ENCODE assay signal across 9 cellular contexts in genomic region chr1:181504294-181505115, GRCh38. TPM values are rescaled to one million over a fixed set of nuclear protein-coding genes. Genes with fewer than 3 reads are reported as not detected.
DNase-seq lines count a peak whose midpoint lies in the region; ATAC-seq and TF ChIP-seq lines count a peak whose summit lies in the region.
"Had no signal": no experiment of that assay in that cellular context is flagged by ENCODE, and none has a peak within 500 bp of the region (broad histone marks: within the 10 kb centered on the region; RNA-seq: fewer than 3 reads in every experiment).

No MANE protein-coding gene starts in this region.

- DNase-seq in GF-D8 (lab: John Stamatoyannopoulos, UW) (peak; percentile 68), NCI-H524 (lab: John Stamatoyannopoulos, UW) (peak; percentile 15 to 49), dermis blood vessel endothelial cell (peak; percentile 44), type B pancreatic cell (ENCODE audit: extremely low spot score, unreplicated experiment) (no peak), tibial nerve (ENCODE audit: low spot score in 2 of 2) (no peak), dedifferentiated amniotic fluid mesenchymal stem cell (ENCODE audit: extremely low spot score) (no peak)

- no peaks in the 10 kb centered on the region for H3K9me3 Mint-ChIP-seq in type B pancreatic cell

- no peak overlapping the region for H3K4me3 Mint-ChIP-seq in type B pancreatic cell

- 59 to 61% methylated on average over 7 of the region's 7 CpGs for WGBS in tibial nerve, 2 donors

- TF ChIP-seq EP300 in tibial nerve (IDR thresholded peaks at IDR 0.05), result no peak

- ATAC-seq in GM19372 (IDR thresholded peaks at IDR 0.05; ENCODE audit: low read depth, unreplicated experiment) (peak; percentile 63), HG03135 (IDR thresholded peaks at IDR 0.05; ENCODE audit: unreplicated experiment) (peak; percentile 48)

- no peak overlapping the region for H3K27ac Mint-ChIP-seq in type B pancreatic cell

- peaks cover 27% of the 10 kb centered on the region for H3K27me3 Mint-ChIP-seq in type B pancreatic cell

- no peaks in the 10 kb centered on the region for H3K36me3 Mint-ChIP-seq in type B pancreatic cell

- peaks cover 23% of the 10 kb centered on the region for H3K4me1 Mint-ChIP-seq in type B pancreatic cell (ENCODE audit: unreplicated experiment)

- peaks cover 0 to 12% (median 0%) of the 10 kb centered on the region in 4 donors for H3K4me1 ChIP-seq in tibial nerve
- H3K4me1 ChIP-seq: parathyroid adenoma had no signal

- no peaks in the 10 kb centered on the region for H3K36me3 ChIP-seq in tibial nerve

- no peak overlapping the region for H3K4me3 ChIP-seq in tibial nerve

- no peaks in the 10 kb centered on the region for H3K9me3 ChIP-seq in tibial nerve

- no peak overlapping the region for H3K27ac ChIP-seq in tibial nerve
- H3K27ac ChIP-seq: parathyroid adenoma had no signal

- H3K27me3 ChIP-seq in tibial nerve, result no peaks in the 10 kb centered on the region

- TF ChIP-seq POLR2A in tibial nerve (IDR thresholded peaks at IDR 0.05), result no peak

- peak; percentile 70 for TF ChIP-seq CTCF in type B pancreatic cell (conservative IDR thresholded peaks at IDR 0.05)
- TF ChIP-seq CTCF in tibial nerve (IDR thresholded peaks at IDR 0.05), result no peak

RNA-seq across cellular contexts. Expression of gene CACNA1E, which starts 21.2 kb away (rescaled TPM):
- total RNA-seq in dermis blood vessel endothelial cell (not detected in 2 replicates), type B pancreatic cell (ENCODE audit: low replicate concordance) (1.7 and 2.1 TPM in 2 replicates), tibial nerve (not detected)

Comparison
In these comparisons a context has a peak if more than half of its experiments do, and no peak if none do; other contexts are left out.
1. DNase-seq: peak in GF-D8 (single experiment), NCI-H524 (2 of 2) and dermis blood vessel endothelial cell (single experiment); none in type B pancreatic cell (single experiment), tibial nerve (0 of 2) and dedifferentiated amniotic fluid mesenchymal stem cell (single experiment).